In the genomic region with DNA sequence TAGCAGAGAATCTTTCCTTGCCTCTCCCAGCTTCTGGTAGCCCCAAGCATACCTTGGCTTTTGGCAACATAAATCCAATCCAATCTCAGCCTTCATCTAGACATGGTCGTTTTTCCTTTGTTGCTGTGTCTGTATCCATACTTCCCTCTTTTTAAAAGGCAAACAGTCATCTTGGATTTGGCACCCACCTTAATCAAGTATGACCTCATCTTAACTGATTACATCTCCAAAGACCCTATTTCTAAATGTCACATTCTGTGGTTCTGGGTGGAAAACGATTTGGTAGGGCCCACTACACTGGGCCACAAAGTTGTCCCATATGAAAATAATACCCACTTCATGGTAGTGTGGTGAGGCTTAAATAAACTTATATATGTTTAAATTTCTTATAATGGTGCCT, we compare ENCODE assay signal across 8 cellular contexts. TPM values are rescaled to one million over a fixed set of nuclear protein-coding genes. Genes with fewer than 3 reads are reported as not detected.
DNase-seq lines count a peak whose midpoint lies in the region; ATAC-seq and TF ChIP-seq lines count a peak whose summit lies in the region.

No MANE protein-coding gene starts in this region.

- H3K9me3 ChIP-seq in BE2C (no peaks in the 10 kb centered on the region), colonic mucosa (no peaks in the 10 kb centered on the region)

- H3K27me3 ChIP-seq in BE2C (no peaks in the 10 kb centered on the region), colonic mucosa (no peaks in the 10 kb centered on the region)

- peak overlapping the region; percentile 80 for H3K4me3 ChIP-seq in BE2C (ENCODE audit: low read depth, low read length)
- peak overlapping the region; percentile 74 for H3K4me3 ChIP-seq in Jurkat, Clone E6-1 (ENCODE audit: low read length)
- H3K4me3 ChIP-seq in colonic mucosa: peak overlapping the region; percentile 68

- H3K36me3 ChIP-seq in BE2C: peaks cover 9% of the 10 kb centered on the region
- H3K36me3 ChIP-seq in colonic mucosa: no peaks in the 10 kb centered on the region

- H3K4me1 ChIP-seq in BE2C: no peaks in the 10 kb centered on the region
- H3K4me1 ChIP-seq in colonic mucosa: peaks cover 9% of the 10 kb centered on the region

- peak overlapping the region; percentile 97 to 98 for H3K27ac Mint-ChIP-seq in natural killer cell

- DNase-seq in BE2C (no peak), colonic mucosa (no peak), natural killer cell (no peak), inferior parietal cortex (ENCODE audit: extremely low spot score) (no peak), ACHN (no peak), islet precursor cell (no peak), NCI-H2227 treated with DMSO at 0.1 percent for 48 hours (lab: John Stamatoyannopoulos, UW) (no peak)
- DNase-seq in Jurkat, Clone E6-1 (ENCODE audit: low read depth, low spot score): no peak

- intact Hi-C loops in colonic mucosa (cut with DNase I) (no loop called here), natural killer cell (cut with micrococcal nuclease) (loop anchor here (2.0 to 5.0 kb wide), 3 partner anchors 15 to 460 kb away; a partner anchor contains a TSS)

- no peak for ATAC-seq in natural killer cell

- H3K36me3 Mint-ChIP-seq in natural killer cell: peaks cover 5% of the 10 kb centered on the region

- TF ChIP-seq CTCF in BE2C (IDR thresholded peaks at IDR 0.05; ENCODE audit: low read depth, low read length) (no peak), colonic mucosa (IDR thresholded peaks at IDR 0.05) (no peak), natural killer cell (IDR thresholded peaks at IDR 0.05) (no peak)

- H3K4me1 Mint-ChIP-seq in natural killer cell: peaks cover 26 to 32% of the 10 kb centered on the region in 2 donors

- H3K9me3 Mint-ChIP-seq in natural killer cell: no peaks in the 10 kb centered on the region

- in situ Hi-C loops in ACHN (cut with HindIII; ENCODE audit: low pct_ligation_motif_present, low pct_unique_long_range_greater_than_20kb, low sequenced_read_pairs): no loop called here

- peak overlapping the region; percentile 80 for H3K27ac ChIP-seq in colonic mucosa

- no peaks in the 10 kb centered on the region for H3K27me3 Mint-ChIP-seq in natural killer cell (ENCODE audit: low read depth in 2 of 2)

- peak overlapping the region; percentile 93 for H3K9ac ChIP-seq in colonic mucosa (ENCODE audit: low read depth in 2 of 2, low read length in 2 of 2)

- H3K4me3 Mint-ChIP-seq in natural killer cell: peak overlapping the region; percentile 99

RNA-seq across cellular contexts. Expression of a gene that starts 0.9 kb away (rescaled TPM):
- 27.1 TPM for polyA plus RNA-seq in BE2C (2012; ENCODE audit: insufficient read depth, insufficient read length, low read depth)
- polyA plus RNA-seq in Jurkat, Clone E6-1 (2012; ENCODE audit: insufficient read depth, insufficient read length): 53.3 TPM
- 10 to 100 TPM; 17.9 to 19.1 TPM for total RNA-seq in colonic mucosa
- 10 to 100 TPM; 13.5 to 16.0 (median 13.7) TPM for total RNA-seq in natural killer cell

RNA-seq across cellular contexts. Expression of a gene that starts 15.9 kb away (rescaled TPM):
- 95.7 TPM for polyA plus RNA-seq in BE2C (2012; ENCODE audit: insufficient read depth, insufficient read length, low read depth)
- polyA plus RNA-seq in Jurkat, Clone E6-1 (2012; ENCODE audit: insufficient read depth, insufficient read length): 96.2 TPM
- 10 to 100 TPM; 31.1 to 40.7 TPM for total RNA-seq in colonic mucosa
- total RNA-seq in natural killer cell: 100 to 1,000 TPM in 1 of 3 donors, 10 to 100 TPM in 2; 92.0 to 107 (median 92.6) TPM

RNA-seq across cellular contexts. Expression of a gene that starts 19.7 kb away (rescaled TPM):
- polyA plus RNA-seq in BE2C (2012; ENCODE audit: insufficient read depth, insufficient read length, low read depth): 0.31 TPM
- not detected for polyA plus RNA-seq in Jurkat, Clone E6-1 (2012; ENCODE audit: insufficient read depth, insufficient read length)
- total RNA-seq in colonic mucosa: under 1 TPM in 1 of 2 donors, not detected in 1; 0.20 TPM
- not detected for total RNA-seq in natural killer cell

RNA-seq across cellular contexts. Expression of a gene that starts 51.2 kb away (rescaled TPM):
- polyA plus RNA-seq in BE2C (2012; ENCODE audit: insufficient read depth, insufficient read length, low read depth): not detected
- not detected for polyA plus RNA-seq in Jurkat, Clone E6-1 (2012; ENCODE audit: insufficient read depth, insufficient read length)
- total RNA-seq in colonic mucosa: not detected
- total RNA-seq in natural killer cell: not detected

RNA-seq across cellular contexts. Expression of a gene that starts 57.8 kb away (rescaled TPM):
- 1.3 TPM for polyA plus RNA-seq in BE2C (2012; ENCODE audit: insufficient read depth, insufficient read length, low read depth)
- polyA plus RNA-seq in Jurkat, Clone E6-1 (2012; ENCODE audit: insufficient read depth, insufficient read length): not detected
- total RNA-seq in colonic mucosa: 1 to 10 TPM in 1 of 2 donors, not detected in 1; 5.7 TPM
- total RNA-seq in natural killer cell: not detected
